ENCODE assay signal across 15 cellular contexts in genomic region chr12:88057994-88058718, GRCh38. TPM values are rescaled to one million over a fixed set of nuclear protein-coding genes. Genes with fewer than 3 reads are reported as not detected.
A peak's percentile ranks its signal among the peaks of the same experiment; 100 is the strongest.
DNase-seq lines count a peak whose midpoint lies in the region; ATAC-seq and TF ChIP-seq lines count a peak whose summit lies in the region.
"Had no signal": no experiment of that assay in that cellular context is flagged by ENCODE, and none has a peak within 500 bp of the region (broad histone marks: within the 10 kb centered on the region; RNA-seq: fewer than 3 reads in every experiment).

No MANE protein-coding gene starts in this region.

- H3K4me3 ChIP-seq in cardiac fibroblast (replicated peaks in 1 of 2; ENCODE audit: low read depth in 2 of 2, low read length in 2 of 2): no peak overlapping the region
- H3K4me3 ChIP-seq: gastrocnemius medialis, SK-N-MC had no signal

- no peak for TF ChIP-seq CTCF in cardiac fibroblast (IDR thresholded peaks at IDR 0.05; ENCODE audit: low read depth, low read length)

- ATAC-seq in HG02981 (IDR thresholded peaks at IDR 0.05; ENCODE audit: unreplicated experiment): peak; percentile 43
- ATAC-seq in left cardiac atrium: peak; percentile 98 to 99
- no peak for ATAC-seq in GM21825 (IDR thresholded peaks at IDR 0.05; ENCODE audit: unreplicated experiment)
- no peak for ATAC-seq in GM19452 (IDR thresholded peaks at IDR 0.05; ENCODE audit: unreplicated experiment)
- ATAC-seq: gastrocnemius medialis had no signal

- DNase-seq in cardiac fibroblast (ENCODE audit: low read depth in 2 of 2) (peak; percentile 79 to 88), left cardiac atrium (peak; percentile 61), stromal cell of bone marrow (ENCODE audit: low read depth) (peak; percentile 35), GF-D8 (lab: John Stamatoyannopoulos, UW) (no peak)
- DNase-seq in activated CD4-positive, alpha-beta T cell treated with anti-CD3 and anti-CD28 coated beads, Interleukin-2, amount 50 U/mL, for 48 hours: no peak
- DNase-seq: activated CD4-positive, alpha-beta memory T cell treated with anti-CD3 and anti-CD28 coated beads for 36 hours; DMS79 treated with DMSO at 0.1 percent for 48 hours; gastrocnemius medialis; NCI-H146; NCI-H446 had no signal

- intact Hi-C loops in left cardiac atrium (cut with DNase I): no loop called here

RNA-seq across cellular contexts. Expression of gene C12orf50, which starts 29.0 kb away (rescaled TPM):
- not detected for total RNA-seq in left cardiac atrium
- total RNA-seq: activated CD4-positive, alpha-beta memory T cell treated with anti-CD3 and anti-CD28 coated beads for 36 hours; activated T-helper 2 cell treated with anti-CD3 and anti-CD28 coated beads, Interferon-gamma antibody, Interleukin-2, Interleukin-4, amounts not matched to agents 10 μg/mL and 5 μg/mL and 100 μg/mL, durations not matched to agents 14 hours and 24 hours and 36 hours; gastrocnemius medialis had no signal

Comparison
In these comparisons a context has a peak if more than half of its experiments do, and no peak if none do; other contexts are left out.
1. ATAC-seq: peak in HG02981 (single experiment) and left cardiac atrium (2 of 2); none in GM21825 (single experiment) and GM19452 (single experiment).
2. DNase-seq: peak in cardiac fibroblast (2 of 2), left cardiac atrium (single experiment) and stromal cell of bone marrow (single experiment); none in activated CD4-positive, alpha-beta T cell treated with anti-CD3 and anti-CD28 coated beads, Interleukin-2, amount 50 U/mL, for 48 hours (0 of 2) and GF-D8 (single experiment).